30 cellular contexts compared by ENCODE assay signal in genomic region chr18:79825913-79826312, GRCh38. TPM values are rescaled to one million over a fixed set of nuclear protein-coding genes. Genes with fewer than 3 reads are reported as not detected.
A peak's percentile ranks its signal among the peaks of the same experiment; 100 is the strongest.
DNase-seq lines count a peak whose midpoint lies in the region; ATAC-seq and TF ChIP-seq lines count a peak whose summit lies in the region.
"Had no signal": no experiment of that assay in that cellular context is flagged by ENCODE, and none has a peak within 500 bp of the region (broad histone marks: within the 10 kb centered on the region; RNA-seq: fewer than 3 reads in every experiment).

No MANE protein-coding gene starts in this region.

- no peak overlapping the region for H3K27ac ChIP-seq in right atrium auricular region
- no peak overlapping the region for H3K27ac ChIP-seq in upper lobe of right lung
- H3K27ac ChIP-seq: ascending aorta, colonic mucosa, epithelial cell of prostate, Peyer's patch had no signal

- H3K9me3 ChIP-seq in right atrium auricular region (no peaks in the 10 kb centered on the region), upper lobe of right lung (no peaks in the 10 kb centered on the region)
- H3K9me3 ChIP-seq: ascending aorta, colonic mucosa, Peyer's patch had no signal

- peaks cover 14 to 28% (median 21%) of the 10 kb centered on the region in 3 donors for H3K4me1 Mint-ChIP-seq in naive B cell
- H3K4me1 Mint-ChIP-seq in activated CD4-positive, alpha-beta T cell treated with anti-CD3 and anti-CD28 coated beads, Interleukin-2, amount 10 ng/mL, durations not matched to agents 7 days and 5 days: no peaks in the 10 kb centered on the region
- H3K4me1 Mint-ChIP-seq: activated naive CD8-positive, alpha-beta T cell treated with anti-CD3 and anti-CD28 coated beads, Interleukin-2, amount 10 ng/mL, durations not matched to agents 7 days and 5 days; natural killer cell had no signal

- ATAC-seq in Right ventricle myocardium superior (ENCODE audit: poor library complexity) (peak; percentile 66), left ventricle myocardium superior (peak; percentile 49), naive B cell (ENCODE audit: low read depth in 2 of 2) (no peak), upper lobe of right lung (peak; percentile 87), GM21576 (IDR thresholded peaks at IDR 0.05; ENCODE audit: unreplicated experiment) (no peak)
- ATAC-seq: left colon, natural killer cell had no signal

- H3K27me3 Mint-ChIP-seq in naive B cell: no peaks in the 10 kb centered on the region
- H3K27me3 Mint-ChIP-seq in activated CD4-positive, alpha-beta T cell treated with anti-CD3 and anti-CD28 coated beads, Interleukin-2, amount 10 ng/mL, durations not matched to agents 7 days and 5 days: peaks cover 5% of the 10 kb centered on the region
- H3K27me3 Mint-ChIP-seq: IgD-negative memory B cell had no signal

- no peaks in the 10 kb centered on the region for H3K36me3 Mint-ChIP-seq in naive B cell
- H3K36me3 Mint-ChIP-seq in activated CD4-positive, alpha-beta T cell treated with anti-CD3 and anti-CD28 coated beads, Interleukin-2, amount 10 ng/mL, durations not matched to agents 7 days and 5 days (ENCODE audit: low read depth): no peaks in the 10 kb centered on the region
- H3K36me3 Mint-ChIP-seq: activated naive CD8-positive, alpha-beta T cell treated with anti-CD3 and anti-CD28 coated beads, Interleukin-2, amount 10 ng/mL, durations not matched to agents 7 days and 5 days; IgD-negative memory B cell; natural killer cell had no signal

- no peaks in the 10 kb centered on the region for H3K36me3 ChIP-seq in right atrium auricular region
- no peaks in the 10 kb centered on the region for H3K36me3 ChIP-seq in upper lobe of right lung
- H3K36me3 ChIP-seq: ascending aorta, colonic mucosa, Peyer's patch had no signal

- no peak for TF ChIP-seq CTCF in right atrium auricular region (IDR thresholded peaks at IDR 0.05)
- no peak for TF ChIP-seq CTCF in upper lobe of right lung (IDR thresholded peaks at IDR 0.05)

- POLR2A ChIA-PET in activated CD4-positive, alpha-beta T cell treated with anti-CD3 and anti-CD28 coated beads, Interleukin-2, amount 10 ng/mL, durations not matched to agents 7 days and 5 days (lab: Charles Lee): no interaction called here

- CTCF ChIA-PET in activated CD4-positive, alpha-beta T cell treated with anti-CD3 and anti-CD28 coated beads, Interleukin-2, amount 10 ng/mL, durations not matched to agents 7 days and 5 days (lab: Charles Lee): no interaction called here

- H3K27me3 ChIP-seq in right atrium auricular region (no peaks in the 10 kb centered on the region), upper lobe of right lung (no peaks in the 10 kb centered on the region)
- H3K27me3 ChIP-seq: ascending aorta, colonic mucosa, Peyer's patch had no signal

- no peak overlapping the region for H3K27ac Mint-ChIP-seq in naive B cell
- H3K27ac Mint-ChIP-seq in activated CD4-positive, alpha-beta T cell treated with anti-CD3 and anti-CD28 coated beads, Interleukin-2, amount 10 ng/mL, durations not matched to agents 7 days and 5 days: no peak overlapping the region
- H3K27ac Mint-ChIP-seq: activated naive CD8-positive, alpha-beta T cell treated with anti-CD3 and anti-CD28 coated beads, Interleukin-2, amount 10 ng/mL, durations not matched to agents 7 days and 5 days; natural killer cell had no signal

- H3K4me1 ChIP-seq in right atrium auricular region: no peaks in the 10 kb centered on the region
- H3K4me1 ChIP-seq in upper lobe of right lung: no peaks in the 10 kb centered on the region
- H3K4me1 ChIP-seq: ascending aorta, colonic mucosa, Peyer's patch had no signal

- no peak overlapping the region for H3K4me3 ChIP-seq in right atrium auricular region
- no peak overlapping the region for H3K4me3 ChIP-seq in upper lobe of right lung
- H3K4me3 ChIP-seq: ascending aorta, colonic mucosa, Peyer's patch had no signal

- intact Hi-C loops in Right ventricle myocardium superior (cut with DNase I) (no loop called here), left ventricle myocardium superior (cut with micrococcal nuclease) (no loop called here), upper lobe of right lung (cut with DNase I) (no loop called here)

- peak; percentile 67 for DNase-seq in Right ventricle myocardium superior
- DNase-seq in right atrium auricular region (ENCODE audit: low spot score): no peak
- peak; percentile 55 for DNase-seq in left ventricle myocardium superior
- DNase-seq in naive B cell: no peak
- DNase-seq in upper lobe of right lung: peak; percentile 77
- no peak for DNase-seq in cerebellum (ENCODE audit: low spot score)
- DNase-seq in activated CD4-positive, alpha-beta T cell treated with anti-CD3 and anti-CD28 coated beads, Interleukin-2, amount 10 ng/mL, durations not matched to agents 7 days and 5 days: no peak
- DNase-seq: 8988T; activated CD4-positive, alpha-beta T cell treated with anti-CD3 and anti-CD28 coated beads for 48 hours; activated gamma-delta T cell; activated naive CD8-positive, alpha-beta T cell treated with anti-CD3 and anti-CD28 coated beads, Interleukin-2, amount 10 ng/mL, durations not matched to agents 7 days and 5 days; activated T-cell treated with anti-CD3 and anti-CD28 coated beads, Interleukin-2, amount 50 U/mL, for 1 hour; colonic mucosa; effector memory CD4-positive, alpha-beta T cell; left colon; midbrain; natural killer cell; NCI-H1048; NCI-H446; NCI-H774; Peyer's patch; SIG-M5; stimulated activated naive CD4-positive, alpha-beta T cell; SW 1271 had no signal

- H3K9me3 Mint-ChIP-seq in naive B cell: no peaks in the 10 kb centered on the region
- no peaks in the 10 kb centered on the region for H3K9me3 Mint-ChIP-seq in activated CD4-positive, alpha-beta T cell treated with anti-CD3 and anti-CD28 coated beads, Interleukin-2, amount 10 ng/mL, durations not matched to agents 7 days and 5 days
- H3K9me3 Mint-ChIP-seq: activated naive CD8-positive, alpha-beta T cell treated with anti-CD3 and anti-CD28 coated beads, Interleukin-2, amount 10 ng/mL, durations not matched to agents 7 days and 5 days; IgD-negative memory B cell; natural killer cell had no signal

- peak overlapping the region in 5 of 8 donors; percentile 15 to 78 (median 63) for H3K4me3 Mint-ChIP-seq in naive B cell
- no peak overlapping the region for H3K4me3 Mint-ChIP-seq in activated CD4-positive, alpha-beta T cell treated with anti-CD3 and anti-CD28 coated beads, Interleukin-2, amount 10 ng/mL, durations not matched to agents 7 days and 5 days
- H3K4me3 Mint-ChIP-seq: activated naive CD8-positive, alpha-beta T cell treated with anti-CD3 and anti-CD28 coated beads, Interleukin-2, amount 10 ng/mL, durations not matched to agents 7 days and 5 days; natural killer cell had no signal

RNA-seq across cellular contexts. Expression of gene KCNG2, which starts 28.2 kb away (rescaled TPM):
- not detected for total RNA-seq in Right ventricle myocardium superior
- not detected for total RNA-seq in right atrium auricular region
- not detected for total RNA-seq in left ventricle myocardium superior
- not detected for polyA plus RNA-seq in naive B cell (ENCODE audit: low read depth in 6 of 6)
- total RNA-seq in upper lobe of right lung: 0.46 TPM
- total RNA-seq in cerebellum: 2.1 TPM
- not detected for total RNA-seq in activated CD4-positive, alpha-beta T cell treated with anti-CD3 and anti-CD28 coated beads, Interleukin-2, amount 10 ng/mL, durations not matched to agents 7 days and 5 days
- total RNA-seq: activated CD8-positive, alpha-beta memory T cell treated with anti-CD3 and anti-CD28 coated beads for 36 hours; activated naive CD8-positive, alpha-beta T cell treated with anti-CD3 and anti-CD28 coated beads, Interleukin-2, amount 10 ng/mL, durations not matched to agents 7 days and 5 days; ascending aorta; left colon; natural killer cell; pulmonary artery endothelial cell had no signal
- polyA plus RNA-seq: IgD-negative memory B cell had no signal

Comparison
In these comparisons a context has a peak if more than half of its experiments do, and no peak if none do; other contexts are left out.
1. DNase-seq: peak in Right ventricle myocardium superior (single experiment), left ventricle myocardium superior (single experiment) and upper lobe of right lung (single experiment); none in right atrium auricular region (single experiment), naive B cell (single experiment), cerebellum (single experiment) and activated CD4-positive, alpha-beta T cell treated with anti-CD3 and anti-CD28 coated beads, Interleukin-2, amount 10 ng/mL, durations not matched to agents 7 days and 5 days (single experiment).
2. ATAC-seq: peak in Right ventricle myocardium superior (single experiment), left ventricle myocardium superior (single experiment) and upper lobe of right lung (single experiment); none in naive B cell (0 of 2) and GM21576 (single experiment).